ENCODE assay signal across 1 cellular context in genomic region chr4:3404546-3404945, GRCh38.
TF ChIP-seq lines count a peak whose summit lies in the region.

No MANE protein-coding gene starts in this region.

TF ChIP-seq in HepG2, 621 proteins besides CTCF, POLR2A, EP300 and RAD21:
- TF ChIP-seq SMAD1 (CRISPR knock-in tag; IDR thresholded peaks at IDR 0.05; ENCODE audit: borderline replicate concordance, low read depth) (no peak), ZNF639 (CRISPR knock-in tag; conservative IDR thresholded peaks at IDR 0.05) (no peak), ZNF605 (CRISPR knock-in tag; IDR thresholded peaks at IDR 0.05) (peak; percentile 100), ZNF546 (CRISPR knock-in tag; conservative IDR thresholded peaks at IDR 0.05) (no peak)
- TF ChIP-seq, protein P1, sequence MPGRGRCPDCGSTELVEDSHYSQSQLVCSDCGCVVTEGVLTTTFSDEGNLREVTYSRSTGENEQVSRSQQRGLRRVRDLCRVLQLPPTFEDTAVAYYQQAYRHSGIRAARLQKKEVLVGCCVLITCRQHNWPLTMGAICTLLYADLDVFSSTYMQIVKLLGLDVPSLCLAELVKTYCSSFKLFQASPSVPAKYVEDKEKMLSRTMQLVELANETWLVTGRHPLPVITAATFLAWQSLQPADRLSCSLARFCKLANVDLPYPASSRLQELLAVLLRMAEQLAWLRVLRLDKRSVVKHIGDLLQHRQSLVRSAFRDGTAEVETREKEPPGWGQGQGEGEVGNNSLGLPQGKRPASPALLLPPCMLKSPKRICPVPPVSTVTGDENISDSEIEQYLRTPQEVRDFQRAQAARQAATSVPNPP (CRISPR knock-in tag; IDR thresholded peaks at IDR 0.05), result no peak
